26 cellular contexts compared by ENCODE assay signal in genomic region chr2:10879624-10880585, GRCh38. TPM values are rescaled to one million over a fixed set of nuclear protein-coding genes. Genes with fewer than 3 reads are reported as not detected.
DNase-seq lines count a peak whose midpoint lies in the region; ATAC-seq and TF ChIP-seq lines count a peak whose summit lies in the region.
"Had no signal": no experiment of that assay in that cellular context is flagged by ENCODE, and none has a peak within 500 bp of the region (broad histone marks: within the 10 kb centered on the region; RNA-seq: fewer than 3 reads in every experiment).

No MANE protein-coding gene starts in this region.

- no peaks in the 10 kb centered on the region for H3K36me3 ChIP-seq in Loucy (ENCODE audit: insufficient read depth, low read length)
- no peaks in the 10 kb centered on the region for H3K36me3 ChIP-seq in mucosa of descending colon (ENCODE audit: low read depth)
- H3K36me3 ChIP-seq: adrenal gland, MG63, pancreas, Peyer's patch, stomach, transverse colon had no signal

- H3K4me3 Mint-ChIP-seq in activated naive CD8-positive, alpha-beta T cell treated with anti-CD3 and anti-CD28 coated beads for 36 hours, result peak overlapping the region; percentile 80
- no peak overlapping the region for H3K4me3 Mint-ChIP-seq in activated naive CD8-positive, alpha-beta T cell treated with anti-CD3 and anti-CD28 coated beads, Interleukin-2, amount 50 U/mL, for 24 hours
- H3K4me3 Mint-ChIP-seq in stimulated activated naive B cell treated with anti-CD40 and anti-IgM and Interleukin-4, amounts not matched to agents 10 μg/mL and 1 μg/mL and 100 μg/mL, for 72 hours, result peak overlapping the region; percentile 79 to 82
- H3K4me3 Mint-ChIP-seq: activated CD4-positive, alpha-beta memory T cell treated with anti-CD3 and anti-CD28 coated beads for 36 hours; brain; mesothelial cell of epicardium; natural killer cell treated with Interleukin-12 subunit alpha and Interleukin-12 subunit beta and Interleukin-15 and Interleukin-18, amount 100 ng/mL, for 72 hours had no signal

- intact Hi-C loops in mucosa of descending colon (cut with DNase I, micrococcal nuclease), result no loop called here

- H3K4me2 ChIP-seq in Loucy (ENCODE audit: low read depth, low read length, poor library complexity, severe bottlenecking), result no peak overlapping the region

- H3K27ac Mint-ChIP-seq in activated naive CD8-positive, alpha-beta T cell treated with anti-CD3 and anti-CD28 coated beads for 36 hours, result peak overlapping the region; percentile 89
- no peak overlapping the region for H3K27ac Mint-ChIP-seq in activated naive CD8-positive, alpha-beta T cell treated with anti-CD3 and anti-CD28 coated beads, Interleukin-2, amount 50 U/mL, for 24 hours
- peak overlapping the region; percentile 25 for H3K27ac Mint-ChIP-seq in stimulated activated naive B cell treated with anti-CD40 and anti-IgM and Interleukin-4, amounts not matched to agents 10 μg/mL and 1 μg/mL and 100 μg/mL, for 72 hours
- H3K27ac Mint-ChIP-seq: activated CD4-positive, alpha-beta memory T cell treated with anti-CD3 and anti-CD28 coated beads for 36 hours; mesothelial cell of epicardium; natural killer cell treated with Interleukin-12 subunit alpha and Interleukin-12 subunit beta and Interleukin-15 and Interleukin-18, amount 100 ng/mL, for 72 hours had no signal

- H3K27ac ChIP-seq in foreskin keratinocyte, result no peak overlapping the region
- H3K27ac ChIP-seq: adrenal gland, pancreas, stomach, transverse colon had no signal

- H3K9ac ChIP-seq in Loucy (ENCODE audit: low read depth, low read length, poor library complexity, severe bottlenecking), result no peak overlapping the region

- DNase-seq in activated naive CD8-positive, alpha-beta T cell treated with anti-CD3 and anti-CD28 coated beads for 36 hours, result peak; percentile 10
- no peak for DNase-seq in activated naive CD8-positive, alpha-beta T cell treated with anti-CD3 and anti-CD28 coated beads, Interleukin-2, amount 50 U/mL, for 24 hours
- DNase-seq in fibroblast of peridontal ligament (ENCODE audit: extremely low read depth), result peak; percentile 22
- no peak for DNase-seq in stimulated activated naive B cell treated with anti-CD40 and anti-IgM and Interleukin-4, amounts not matched to agents 10 μg/mL and 1 μg/mL and 100 μg/mL, for 72 hours
- DNase-seq in mucosa of descending colon, result no peak
- DNase-seq in foreskin keratinocyte, result no peak
- DNase-seq in NCI-H2081 treated with DMSO at 0.1 percent for 48 hours (lab: John Stamatoyannopoulos, UW), result no peak
- DNase-seq: activated CD4-positive, alpha-beta memory T cell treated with anti-CD3 and anti-CD28 coated beads for 36 hours; activated gamma-delta T cell treated with Interleukin-2 at 50 U/mL for 16 hours; adrenal gland; DMS79; effector CD8-positive, alpha-beta T cell; erythroblast; MG63; NCI-H146; NCI-H510A treated with DMSO at 0.1 percent for 48 hours; pancreas; stomach; transverse colon had no signal

- no peak overlapping the region for H3K4me3 ChIP-seq in Loucy (ENCODE audit: low read length, poor library complexity, severe bottlenecking)
- no peak overlapping the region for H3K4me3 ChIP-seq in mucosa of descending colon
- H3K4me3 ChIP-seq: adrenal gland, MG63, pancreas, Peyer's patch, stomach, transverse colon had no signal

- H3K9me3 Mint-ChIP-seq in activated naive CD8-positive, alpha-beta T cell treated with anti-CD3 and anti-CD28 coated beads for 36 hours, result peaks cover 2% of the 10 kb centered on the region
- no peaks in the 10 kb centered on the region for H3K9me3 Mint-ChIP-seq in activated naive CD8-positive, alpha-beta T cell treated with anti-CD3 and anti-CD28 coated beads, Interleukin-2, amount 50 U/mL, for 24 hours
- no peaks in the 10 kb centered on the region for H3K9me3 Mint-ChIP-seq in stimulated activated naive B cell treated with anti-CD40 and anti-IgM and Interleukin-4, amounts not matched to agents 10 μg/mL and 1 μg/mL and 100 μg/mL, for 72 hours
- H3K9me3 Mint-ChIP-seq: activated CD4-positive, alpha-beta memory T cell treated with anti-CD3 and anti-CD28 coated beads for 36 hours; mesothelial cell of epicardium; natural killer cell treated with Interleukin-12 subunit alpha and Interleukin-12 subunit beta and Interleukin-15 and Interleukin-18, amount 100 ng/mL, for 72 hours had no signal

- no peaks in the 10 kb centered on the region for H3K9me3 ChIP-seq in Loucy (ENCODE audit: insufficient read depth, low read depth, low read length)
- H3K9me3 ChIP-seq in mucosa of descending colon, result no peaks in the 10 kb centered on the region
- H3K9me3 ChIP-seq: adrenal gland, MG63, pancreas, Peyer's patch, stomach, transverse colon had no signal

- H3K4me1 ChIP-seq in Loucy (ENCODE audit: insufficient read depth, low read length, poor library complexity, severe bottlenecking) (no peaks in the 10 kb centered on the region), mucosa of descending colon (ENCODE audit: low read depth) (peaks cover 30% of the 10 kb centered on the region), foreskin keratinocyte (no peaks in the 10 kb centered on the region)
- H3K4me1 ChIP-seq: adrenal gland had no signal

- no peaks in the 10 kb centered on the region for H3K79me2 ChIP-seq in Loucy (ENCODE audit: insufficient read depth, low read length)

- TF ChIP-seq CTCF in Loucy (conservative IDR thresholded peaks at IDR 0.05; ENCODE audit: low read length) (0 out of 2 replicates have a peak, but pooled peaks have one; percentile 13), mucosa of descending colon (IDR thresholded peaks at IDR 0.05) (no peak), foreskin keratinocyte (conservative IDR thresholded peaks at IDR 0.05) (no peak)

- H3K36me3 Mint-ChIP-seq in activated naive CD8-positive, alpha-beta T cell treated with anti-CD3 and anti-CD28 coated beads for 36 hours, result no peaks in the 10 kb centered on the region
- no peaks in the 10 kb centered on the region for H3K36me3 Mint-ChIP-seq in activated naive CD8-positive, alpha-beta T cell treated with anti-CD3 and anti-CD28 coated beads, Interleukin-2, amount 50 U/mL, for 24 hours (ENCODE audit: low read depth)
- H3K36me3 Mint-ChIP-seq in stimulated activated naive B cell treated with anti-CD40 and anti-IgM and Interleukin-4, amounts not matched to agents 10 μg/mL and 1 μg/mL and 100 μg/mL, for 72 hours, result no peaks in the 10 kb centered on the region
- H3K36me3 Mint-ChIP-seq: activated CD4-positive, alpha-beta memory T cell treated with anti-CD3 and anti-CD28 coated beads for 36 hours; brain; mesothelial cell of epicardium; natural killer cell treated with Interleukin-12 subunit alpha and Interleukin-12 subunit beta and Interleukin-15 and Interleukin-18, amount 100 ng/mL, for 72 hours had no signal

- no peaks in the 10 kb centered on the region for H3K9me2 ChIP-seq in Loucy (replicated peaks; ENCODE audit: low read depth, low read length)

- H3F3A ChIP-seq in Loucy (ENCODE audit: low read depth), result no peaks in the 10 kb centered on the region

- H3K27me3 ChIP-seq in Loucy (ENCODE audit: insufficient read depth, low read length, poor library complexity, severe bottlenecking) (no peaks in the 10 kb centered on the region), foreskin keratinocyte (peaks cover 10% of the 10 kb centered on the region)
- H3K27me3 ChIP-seq: adrenal gland, MG63, pancreas, Peyer's patch, transverse colon had no signal

- H2AFZ ChIP-seq in Loucy (ENCODE audit: low read length), result no peak overlapping the region

- peaks cover 30% of the 10 kb centered on the region for H3K4me1 Mint-ChIP-seq in activated naive CD8-positive, alpha-beta T cell treated with anti-CD3 and anti-CD28 coated beads for 36 hours
- H3K4me1 Mint-ChIP-seq in activated naive CD8-positive, alpha-beta T cell treated with anti-CD3 and anti-CD28 coated beads, Interleukin-2, amount 50 U/mL, for 24 hours, result no peaks in the 10 kb centered on the region
- H3K4me1 Mint-ChIP-seq in stimulated activated naive B cell treated with anti-CD40 and anti-IgM and Interleukin-4, amounts not matched to agents 10 μg/mL and 1 μg/mL and 100 μg/mL, for 72 hours, result peaks cover 10 to 16% of the 10 kb centered on the region in 2 donors

- peaks cover 4% of the 10 kb centered on the region for H3K27me3 Mint-ChIP-seq in activated naive CD8-positive, alpha-beta T cell treated with anti-CD3 and anti-CD28 coated beads for 36 hours
- peaks cover 15% of the 10 kb centered on the region for H3K27me3 Mint-ChIP-seq in activated naive CD8-positive, alpha-beta T cell treated with anti-CD3 and anti-CD28 coated beads, Interleukin-2, amount 50 U/mL, for 24 hours
- peaks cover 16 to 18% of the 10 kb centered on the region in 2 donors for H3K27me3 Mint-ChIP-seq in stimulated activated naive B cell treated with anti-CD40 and anti-IgM and Interleukin-4, amounts not matched to agents 10 μg/mL and 1 μg/mL and 100 μg/mL, for 72 hours
- H3K27me3 Mint-ChIP-seq: brain had no signal

- no peak for ATAC-seq in activated naive CD8-positive, alpha-beta T cell treated with anti-CD3 and anti-CD28 coated beads, Interleukin-2, amount 50 U/mL, for 24 hours
- ATAC-seq in stimulated activated naive B cell treated with anti-CD40 and anti-IgM and Interleukin-4, amounts not matched to agents 10 μg/mL and 1 μg/mL and 100 μg/mL, for 72 hours (replicated peaks), result peak; percentile 12 to 31
- ATAC-seq in mucosa of descending colon (no peak), foreskin keratinocyte (no peak)
- ATAC-seq: left lobe of liver; natural killer cell treated with Interleukin-12 subunit alpha and Interleukin-12 subunit beta and Interleukin-15 and Interleukin-18, amount 100 ng/mL, for 72 hours; sciatic nerve had no signal

- H4K20me1 ChIP-seq in Loucy (ENCODE audit: insufficient read depth, low read length, poor library complexity, severe bottlenecking), result no peaks in the 10 kb centered on the region

RNA-seq across cellular contexts. Expression of gene KCNF1, which starts 31.8 kb away (rescaled TPM):
- total RNA-seq in activated naive CD8-positive, alpha-beta T cell treated with anti-CD3 and anti-CD28 coated beads for 36 hours, result not detected
- total RNA-seq in mucosa of descending colon, result under 1 TPM; 0.32 to 0.99 (median 0.78) TPM
- total RNA-seq in foreskin keratinocyte, result 0.04 TPM in 1 of 2 replicates, not detected in the other
- 0.02 and 0.07 TPM in 2 replicates for polyA plus RNA-seq in foreskin keratinocyte
- total RNA-seq: activated CD4-positive, alpha-beta memory T cell treated with anti-CD3 and anti-CD28 coated beads for 36 hours; left lobe of liver; natural killer cell treated with Interleukin-12 subunit alpha and Interleukin-12 subunit beta and Interleukin-15 and Interleukin-18, amount 100 ng/mL, for 72 hours had no signal

Comparison
In these comparisons a context has a peak if more than half of its experiments do, and no peak if none do; other contexts are left out.
1. DNase-seq: peak in activated naive CD8-positive, alpha-beta T cell treated with anti-CD3 and anti-CD28 coated beads for 36 hours (single experiment) and fibroblast of peridontal ligament (single experiment); none in activated naive CD8-positive, alpha-beta T cell treated with anti-CD3 and anti-CD28 coated beads, Interleukin-2, amount 50 U/mL, for 24 hours (single experiment), stimulated activated naive B cell treated with anti-CD40 and anti-IgM and Interleukin-4, amounts not matched to agents 10 μg/mL and 1 μg/mL and 100 μg/mL, for 72 hours (single experiment), mucosa of descending colon (0 of 3), foreskin keratinocyte (0 of 2) and NCI-H2081 treated with DMSO at 0.1 percent for 48 hours (single experiment).
2. ATAC-seq: peak in stimulated activated naive B cell treated with anti-CD40 and anti-IgM and Interleukin-4, amounts not matched to agents 10 μg/mL and 1 μg/mL and 100 μg/mL, for 72 hours (2 of 2); none in activated naive CD8-positive, alpha-beta T cell treated with anti-CD3 and anti-CD28 coated beads, Interleukin-2, amount 50 U/mL, for 24 hours (single experiment), mucosa of descending colon (single experiment) and foreskin keratinocyte (single experiment).